Comparison of ENCODE assay signal across 24 cellular contexts in the genomic region with DNA sequence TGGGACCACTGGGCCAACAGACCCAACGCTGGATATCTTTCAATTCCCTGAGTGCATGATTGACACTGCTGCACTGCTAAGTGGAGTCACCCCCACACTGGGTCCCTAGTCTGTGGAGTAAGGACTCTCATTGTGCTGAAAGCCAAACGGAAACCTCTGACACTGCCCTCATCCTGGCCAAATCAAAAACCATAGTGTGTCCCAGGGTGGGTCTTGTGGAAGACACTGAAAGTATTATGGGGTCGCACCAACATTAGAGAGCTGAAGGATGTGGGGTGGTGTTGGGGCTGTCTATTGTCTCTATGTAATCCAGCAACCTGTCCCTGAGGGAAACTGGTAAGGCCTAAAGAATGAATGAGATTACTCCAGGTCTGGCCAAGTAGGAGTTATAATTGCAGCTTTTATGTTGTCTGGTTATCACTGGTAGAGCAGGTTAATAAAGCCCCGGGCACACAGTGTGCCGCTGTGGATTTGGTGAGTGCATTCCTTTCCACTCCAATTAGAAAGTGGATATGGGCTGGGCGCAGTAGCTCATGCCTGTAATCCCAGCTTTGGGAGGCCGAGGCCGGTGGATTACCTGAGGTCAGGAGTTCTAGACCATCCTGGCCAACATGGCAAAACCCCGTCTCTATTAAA.
"Had no signal": no experiment of that assay in that cellular context is flagged by ENCODE, and none has a peak within 500 bp of the region (broad histone marks: within the 10 kb centered on the region; RNA-seq: fewer than 3 reads in every experiment).

No MANE protein-coding gene starts in this region.

- DNase-seq: activated CD4-positive, alpha-beta T cell treated with anti-CD3 and anti-CD28 coated beads for 48 hours; activated CD4-positive, alpha-beta T cell treated with anti-CD3 and anti-CD28 coated beads, Interleukin-2, amount 50 U/mL, for 4 hours; activated CD4-positive, CD25-positive, alpha-beta regulatory T cell treated with anti-CD3 and anti-CD28 coated beads, Interleukin-2, amount 50 U/mL, for 72 hours; activated effector memory CD4-positive, alpha-beta T cell treated with Interleukin-2 at 50 U/mL for 16 hours; activated naive CD4-positive, alpha-beta T cell; activated T-cell treated with anti-CD3 and anti-CD28 coated beads, Interleukin-2, amount 50 U/mL, for 1 hour; cerebellar nuclear complex; Karpas-422; MM.1S; NCI-H1105; NCI-H1436; NCI-H1694 treated with DMSO at 0.1 percent for 48 hours; NCI-H2029 treated with DMSO at 0.1 percent for 48 hours; NCI-H345; NCI-H510A; NCI-H526 treated with DMSO at 0.1 percent for 48 hours; NCI-H82; Peyer's patch; SHP77 had no signal

- H3K27ac ChIP-seq: Peyer's patch, SJSA1 had no signal

- H3K4me3 Mint-ChIP-seq: activated naive CD4-positive, alpha-beta T cell treated with anti-CD3 and anti-CD28 coated beads, Interleukin-2, amount 50 U/mL, for 24 hours; T-helper 1 cell treated with Interleukin-12 subunit alpha and Interleukin-12 subunit beta and Interleukin-4 antibody, amounts not matched to agents 30 μg/mL and 1 μg/mL, for 36 hours; WTC11 had no signal

- H3K9me3 ChIP-seq: Peyer's patch, SJSA1 had no signal

- ATAC-seq: K562, WTC11 had no signal

- H3K9me3 Mint-ChIP-seq: activated naive CD4-positive, alpha-beta T cell treated with anti-CD3 and anti-CD28 coated beads, Interleukin-2, amount 50 U/mL, for 24 hours; T-helper 1 cell treated with Interleukin-12 subunit alpha and Interleukin-12 subunit beta and Interleukin-4 antibody, amounts not matched to agents 30 μg/mL and 1 μg/mL, for 36 hours; WTC11 had no signal

- H3K36me3 Mint-ChIP-seq: WTC11 had no signal

- H3K36me3 ChIP-seq: Peyer's patch, SJSA1 had no signal

- H3K4me1 Mint-ChIP-seq: activated naive CD4-positive, alpha-beta T cell treated with anti-CD3 and anti-CD28 coated beads, Interleukin-2, amount 50 U/mL, for 24 hours; WTC11 had no signal

- H3K27ac Mint-ChIP-seq: activated naive CD4-positive, alpha-beta T cell treated with anti-CD3 and anti-CD28 coated beads, Interleukin-2, amount 50 U/mL, for 24 hours; T-helper 1 cell treated with Interleukin-12 subunit alpha and Interleukin-12 subunit beta and Interleukin-4 antibody, amounts not matched to agents 30 μg/mL and 1 μg/mL, for 36 hours; WTC11 had no signal

- H3K4me3 ChIP-seq: K562, Peyer's patch, SJSA1 had no signal
